In genomic region chr10:69123747-69124557, GRCh38 we compare ENCODE assay signal across 8 cellular contexts. TPM values are rescaled to one million over a fixed set of nuclear protein-coding genes. Genes with fewer than 3 reads are reported as not detected.
A peak's percentile ranks its signal among the peaks of the same experiment; 100 is the strongest.
DNase-seq lines count a peak whose midpoint lies in the region; TF ChIP-seq lines count a peak whose summit lies in the region.

Gene VPS26A (plus strand): TSS chr10:69124178. CDS start chr10:69124278, 100 bp downstream.

- peak within 1 kb of the TSS; percentile 87 for H3K4me2 ChIP-seq in H9 (ENCODE audit: insufficient read depth, insufficient read length, low read length)

- no peak within 1 kb of the TSS for H3K23ac ChIP-seq in H9 (ENCODE audit: insufficient read length, low read depth, low read length)

- H3K23me2 ChIP-seq in H9 (ENCODE audit: insufficient read length, low read depth, low read length, poor library complexity, severe bottlenecking) = peaks cover 6% of the 10 kb centered on the region

- H3K9me3 ChIP-seq in H9 (ENCODE audit: control insufficient read depth, low read depth, low read length) = no peaks in the 10 kb centered on the region

- no peak within 1 kb of the TSS for H2BK120ac ChIP-seq in H9 (ENCODE audit: low read depth, low read length, poor library complexity, severe bottlenecking)

- H3K79me2 ChIP-seq in H9 (ENCODE audit: insufficient read depth, low read length) = no peaks in the 10 kb centered on the region; the same call in 1 of the 2 replicates

- no peak within 1 kb of the TSS for H2AK5ac ChIP-seq in H9 (ENCODE audit: insufficient read length, low read length)

- H2BK20ac ChIP-seq in H9 (ENCODE audit: low read depth, low read length, poor library complexity, severe bottlenecking) = no peak within 1 kb of the TSS

- no CpG with 5 or more reads among the region's 82 CpGs for WGBS in H9 (ENCODE audit: extremely low coverage, insufficient read length, low lambda C conversion rate)

- H4K20me1 ChIP-seq in H9 (ENCODE audit: control insufficient read depth, insufficient read depth, insufficient read length) = no peaks in the 10 kb centered on the region

- H3K4me1 ChIP-seq in H9 (ENCODE audit: insufficient read depth, low read length) = no peaks in the 10 kb centered on the region

- DNase-seq in G401 (ENCODE audit: low spot score) = peak; percentile 100
- DNase-seq in H9 = peak; percentile 99
- DNase-seq in M059J (ENCODE audit: low read depth) = peak; percentile 96
- DNase-seq in SHP77 (lab: John Stamatoyannopoulos, UW) = peak; percentile 76 to 85
- DNase-seq in activated effector memory CD4-positive, alpha-beta T cell treated with Interleukin-2 at 50 U/mL for 16 hours = peak; percentile 98
- peak; percentile 98 for DNase-seq in fibroblast of pulmonary artery (ENCODE audit: low read depth)

- H3K4me3 ChIP-seq in fibroblast of pulmonary artery (replicated peaks; ENCODE audit: low read depth, low read length) = peak within 1 kb of the TSS; percentile 95

- H3K14ac ChIP-seq in H9 (ENCODE audit: insufficient read depth, low read length) = peak within 1 kb of the TSS; percentile 97

- H3T11ph ChIP-seq in H9 (ENCODE audit: low read length) = no peak within 1 kb of the TSS

- H3K27me3 ChIP-seq in H9 (ENCODE audit: insufficient read depth, low read length) = no peaks in the 10 kb centered on the region

- no peak for TF ChIP-seq CTCF in H9 (conservative IDR thresholded peaks at IDR 0.05)
- no peak for TF ChIP-seq CTCF in fibroblast of pulmonary artery (IDR thresholded peaks at IDR 0.05; ENCODE audit: low read length, missing control alignments)
- TF ChIP-seq CTCF in nephron (IDR thresholded peaks at IDR 0.05; ENCODE audit: unreplicated experiment in 3 of 3) = peak in 2 of 3 experiments; percentile 19 to 43

- no peak within 1 kb of the TSS for H4K8ac ChIP-seq in H9 (replicated peaks; ENCODE audit: insufficient read length, low read depth, low read length)

- H3K27me3 Mint-ChIP-seq in H9 (ENCODE audit: low read depth) (no peaks in the 10 kb centered on the region), nephron (ENCODE audit: low read depth) (no peaks in the 10 kb centered on the region)
- H3K27me3 Mint-ChIP-seq in stimulated activated naive CD8-positive, alpha-beta T cell treated with anti-CD3 and anti-CD28 coated beads, Interleukin-15, Interleukin-2, amounts not matched to agents 100 ng/mL and 50 ng/mL, for 24 hours = no peaks in the 10 kb centered on the region

- H3K4me3 Mint-ChIP-seq in H9 = peak within 1 kb of the TSS; percentile 89 to 97
- peak within 1 kb of the TSS; percentile 93 to 96 (median 94) for H3K4me3 Mint-ChIP-seq in nephron
- H3K4me3 Mint-ChIP-seq in stimulated activated naive CD8-positive, alpha-beta T cell treated with anti-CD3 and anti-CD28 coated beads, Interleukin-15, Interleukin-2, amounts not matched to agents 100 ng/mL and 50 ng/mL, for 24 hours = peak within 1 kb of the TSS; percentile 90

- no peak within 1 kb of the TSS for H2BK15ac ChIP-seq in H9 (ENCODE audit: low read depth, low read length)

- H3K79me1 ChIP-seq in H9 (ENCODE audit: insufficient read depth, low read depth, low read length, poor library complexity, severe bottlenecking) = no peaks in the 10 kb centered on the region

- H3K9me3 Mint-ChIP-seq in H9 (no peaks in the 10 kb centered on the region), nephron (no peaks in the 10 kb centered on the region)
- no peaks in the 10 kb centered on the region for H3K9me3 Mint-ChIP-seq in stimulated activated naive CD8-positive, alpha-beta T cell treated with anti-CD3 and anti-CD28 coated beads, Interleukin-15, Interleukin-2, amounts not matched to agents 100 ng/mL and 50 ng/mL, for 24 hours

- H3K56ac ChIP-seq in H9 (ENCODE audit: insufficient read length, low read depth, low read length) = no peak within 1 kb of the TSS

- in situ Hi-C loops in G401 (cut with HindIII; ENCODE audit: low sequenced_read_pairs) = no loop called here

- peak within 1 kb of the TSS; percentile 99 for H3K27ac Mint-ChIP-seq in H9
- H3K27ac Mint-ChIP-seq in nephron = peak within 1 kb of the TSS; percentile 97 to 99 (median 99)
- H3K27ac Mint-ChIP-seq in stimulated activated naive CD8-positive, alpha-beta T cell treated with anti-CD3 and anti-CD28 coated beads, Interleukin-15, Interleukin-2, amounts not matched to agents 100 ng/mL and 50 ng/mL, for 24 hours = peak within 1 kb of the TSS; percentile 93

- no peak within 1 kb of the TSS for H2BK12ac ChIP-seq in H9 (ENCODE audit: insufficient read length, low read depth, low read length)

- H3K4me1 Mint-ChIP-seq in H9 = peaks cover 13 to 22% of the 10 kb centered on the region in 2 experiments
- peaks cover 19% of the 10 kb centered on the region for H3K4me1 Mint-ChIP-seq in nephron
- peaks cover 32% of the 10 kb centered on the region for H3K4me1 Mint-ChIP-seq in stimulated activated naive CD8-positive, alpha-beta T cell treated with anti-CD3 and anti-CD28 coated beads, Interleukin-15, Interleukin-2, amounts not matched to agents 100 ng/mL and 50 ng/mL, for 24 hours (ENCODE audit: low read depth)

- H3K36me3 Mint-ChIP-seq in H9 (ENCODE audit: insufficient read depth in 1 of 3, low read depth in 3 of 3) = no peaks in the 10 kb centered on the region
- H3K36me3 Mint-ChIP-seq in nephron (ENCODE audit: low read depth) = peaks cover under 1% of the 10 kb centered on the region
- no peaks in the 10 kb centered on the region for H3K36me3 Mint-ChIP-seq in stimulated activated naive CD8-positive, alpha-beta T cell treated with anti-CD3 and anti-CD28 coated beads, Interleukin-15, Interleukin-2, amounts not matched to agents 100 ng/mL and 50 ng/mL, for 24 hours (ENCODE audit: low read depth)

- H3K27ac ChIP-seq in H9 (ENCODE audit: insufficient read length, low read depth, low read length) = peak within 1 kb of the TSS; percentile 86

- no peak within 1 kb of the TSS; the same call in 1 of the 2 replicates for H3K4ac ChIP-seq in H9 (ENCODE audit: low read depth, low read length)

- peak within 1 kb of the TSS; percentile 97 for H3K9ac ChIP-seq in H9 (ENCODE audit: extremely low read depth, insufficient read length, low read length)

- no peak within 1 kb of the TSS for H4K91ac ChIP-seq in H9 (ENCODE audit: insufficient read length, low read depth, low read length)

- no peak within 1 kb of the TSS for H2AFZ ChIP-seq in H9 (ENCODE audit: low read length)

- H4K5ac ChIP-seq in H9 (ENCODE audit: insufficient read length, low read depth, low read length) = no peak within 1 kb of the TSS

- peak within 1 kb of the TSS; percentile 99 for H3K18ac ChIP-seq in H9 (ENCODE audit: insufficient read length, low read depth, low read length)

- no peak within 1 kb of the TSS for H2BK5ac ChIP-seq in H9 (ENCODE audit: insufficient read length, low read length)

RNA-seq across cellular contexts. Expression of gene VPS26A, which starts in this region (rescaled TPM):
- total RNA-seq in G401 (2014; rRNA removed; shearing (Covaris generic)) = 23.9 and 29.7 TPM in 2 replicates
- total RNA-seq in H9 (2021) = 41.8 and 43.8 TPM in 2 replicates
- 21.2 and 44.1 TPM in 2 replicates for total RNA-seq in M059J (2014; rRNA removed; shearing (Covaris generic))

Comparison
In these comparisons a context has a peak if more than half of its experiments do, and no peak if none do; other contexts are left out.
1. Peak in every context shown above with its lines: DNase-seq, H3K4me3 ChIP-seq and H3K27ac ChIP-seq.
2. CTCF ChIP-seq: peak in nephron (2 of 3); none in H9 (single experiment) and fibroblast of pulmonary artery (single experiment).